25 cellular contexts compared by ENCODE assay signal in genomic region chr15:34759347-34759746, GRCh38. TPM values are rescaled to one million over a fixed set of nuclear protein-coding genes. Genes with fewer than 3 reads are reported as not detected.
"Had no signal": no experiment of that assay in that cellular context is flagged by ENCODE, and none has a peak within 500 bp of the region (broad histone marks: within the 10 kb centered on the region; RNA-seq: fewer than 3 reads in every experiment).

No MANE protein-coding gene starts in this region.

- H3K36me3 ChIP-seq: SJSA1 had no signal

- H3K27ac ChIP-seq: SJSA1 had no signal

- H3K9me3 ChIP-seq: SJSA1 had no signal

- ATAC-seq: activated CD8-positive, alpha-beta T cell treated with anti-CD3 and anti-CD28 coated beads, Interleukin-2, amount 10 ng/mL, durations not matched to agents 7 days and 5 days; activated naive CD8-positive, alpha-beta T cell treated with anti-CD3 and anti-CD28 coated beads, Interleukin-2, amount 50 U/mL, for 24 hours; activated T-cell treated with anti-CD3 and anti-CD28 coated beads, Interleukin-2, amount 50 U/mL, for 4 hours; Panc1; Right ventricle myocardium inferior; T-helper 17 cell had no signal

- DNase-seq: activated CD4-positive, alpha-beta T cell treated with anti-CD3 and anti-CD28 coated beads for 48 hours; activated CD4-positive, alpha-beta T cell treated with anti-CD3 and anti-CD28 coated beads, Interleukin-2, amount 50 U/mL, for 4 hours; activated CD4-positive, CD25-positive, alpha-beta regulatory T cell treated with anti-CD3 and anti-CD28 coated beads, Interleukin-2, amount 50 U/mL, for 72 hours; activated CD8-positive, alpha-beta T cell treated with anti-CD3 and anti-CD28 coated beads, Interleukin-2, amount 10 ng/mL, durations not matched to agents 7 days and 5 days; activated effector memory CD4-positive, alpha-beta T cell treated with anti-CD3 and anti-CD28 coated beads, Interleukin-2, amount 50 U/mL, for 16 hours; activated naive CD4-positive, alpha-beta T cell treated with Interleukin-2 at 50 U/mL for 16 hours; activated naive CD8-positive, alpha-beta T cell treated with anti-CD3 and anti-CD28 coated beads, Interleukin-2, amount 50 U/mL, for 24 hours; activated T-cell treated with anti-CD3 and anti-CD28 coated beads, Interleukin-2, amount 50 U/mL, for 4 hours; amygdala; Kasumi-1; KBM-7; NCI-H1105 treated with DMSO at 0.1 percent for 48 hours; NCI-H2029; NCI-H2171; NCI-H2227 treated with DMSO at 0.1 percent for 48 hours; NCI-H510A treated with DMSO at 0.1 percent for 48 hours; NCI-H748 treated with DMSO at 0.1 percent for 48 hours; RPMI8226; T-helper 17 cell; T1000 had no signal

- H3K4me3 ChIP-seq: SJSA1 had no signal

RNA-seq across cellular contexts. Expression of gene GJD2, which starts 4.5 kb away (rescaled TPM):
- total RNA-seq: activated CD8-positive, alpha-beta T cell treated with anti-CD3 and anti-CD28 coated beads, Interleukin-2, amount 10 ng/mL, durations not matched to agents 7 days and 5 days; activated naive CD4-positive, alpha-beta T cell treated with anti-CD3 and anti-CD28 coated beads, Interleukin-2, amount 50 U/mL, for 72 hours; activated T-cell treated with anti-CD3 and anti-CD28 coated beads, Interleukin-2, amount 50 U/mL, for 4 hours; OCI-LY7; Right ventricle myocardium inferior; T-helper 17 cell had no signal

RNA-seq across cellular contexts. Expression of gene ACTC1, which starts 36.0 kb away (rescaled TPM):
- total RNA-seq: activated CD8-positive, alpha-beta T cell treated with anti-CD3 and anti-CD28 coated beads, Interleukin-2, amount 10 ng/mL, durations not matched to agents 7 days and 5 days; activated naive CD4-positive, alpha-beta T cell treated with anti-CD3 and anti-CD28 coated beads, Interleukin-2, amount 50 U/mL, for 72 hours; activated T-cell treated with anti-CD3 and anti-CD28 coated beads, Interleukin-2, amount 50 U/mL, for 4 hours; OCI-LY7; T-helper 17 cell had no signal
